ENCODE assay signal across 1 cellular context in genomic region chr17:82529914-82530300, GRCh38.
TF ChIP-seq lines count a peak whose summit lies in the region.

No MANE protein-coding gene starts in this region.

TF ChIP-seq in H1, 55 proteins besides CTCF, POLR2A, EP300 and RAD21:
- no peak for TF ChIP-seq CTBP2 (IDR thresholded peaks at IDR 0.05; ENCODE audit: borderline replicate concordance, insufficient read depth, insufficient read length, low read length)
- TF ChIP-seq CEBPB (IDR thresholded peaks at IDR 0.05; ENCODE audit: low read depth, low read length): no peak
- TF ChIP-seq JUN (IDR thresholded peaks at IDR 0.05; ENCODE audit: low read depth, low read length): no peak
- no peak for TF ChIP-seq EZH2 (IDR thresholded peaks at IDR 0.05; ENCODE audit: low read depth, low read length, severe bottlenecking)
- TF ChIP-seq TEAD4 (IDR thresholded peaks at IDR 0.05; ENCODE audit: low read depth, low read length): no peak
- TF ChIP-seq CHD2 (IDR thresholded peaks at IDR 0.05; ENCODE audit: low read length): no peak
- no peak for TF ChIP-seq HDAC6 (IDR thresholded peaks at IDR 0.05; ENCODE audit: low read depth, low read length)
- TF ChIP-seq KDM4A (IDR thresholded peaks at IDR 0.05; ENCODE audit: low read depth, low read length, severe bottlenecking): no peak
- no peak for TF ChIP-seq NANOG (IDR thresholded peaks at IDR 0.05; ENCODE audit: insufficient read depth, low read depth, low read length, poor library complexity, severe bottlenecking)
- no peak for TF ChIP-seq POU5F1 (IDR thresholded peaks at IDR 0.05; ENCODE audit: low read depth, low read length)
- TF ChIP-seq KDM1A (IDR thresholded peaks at IDR 0.05; ENCODE audit: borderline replicate concordance, low read length): no peak
- no peak for TF ChIP-seq SRF (IDR thresholded peaks at IDR 0.05; ENCODE audit: low read depth, low read length)
- TF ChIP-seq PHF8 (conservative IDR thresholded peaks at IDR 0.05; ENCODE audit: low read depth, low read length): no peak
